In the genomic region with DNA sequence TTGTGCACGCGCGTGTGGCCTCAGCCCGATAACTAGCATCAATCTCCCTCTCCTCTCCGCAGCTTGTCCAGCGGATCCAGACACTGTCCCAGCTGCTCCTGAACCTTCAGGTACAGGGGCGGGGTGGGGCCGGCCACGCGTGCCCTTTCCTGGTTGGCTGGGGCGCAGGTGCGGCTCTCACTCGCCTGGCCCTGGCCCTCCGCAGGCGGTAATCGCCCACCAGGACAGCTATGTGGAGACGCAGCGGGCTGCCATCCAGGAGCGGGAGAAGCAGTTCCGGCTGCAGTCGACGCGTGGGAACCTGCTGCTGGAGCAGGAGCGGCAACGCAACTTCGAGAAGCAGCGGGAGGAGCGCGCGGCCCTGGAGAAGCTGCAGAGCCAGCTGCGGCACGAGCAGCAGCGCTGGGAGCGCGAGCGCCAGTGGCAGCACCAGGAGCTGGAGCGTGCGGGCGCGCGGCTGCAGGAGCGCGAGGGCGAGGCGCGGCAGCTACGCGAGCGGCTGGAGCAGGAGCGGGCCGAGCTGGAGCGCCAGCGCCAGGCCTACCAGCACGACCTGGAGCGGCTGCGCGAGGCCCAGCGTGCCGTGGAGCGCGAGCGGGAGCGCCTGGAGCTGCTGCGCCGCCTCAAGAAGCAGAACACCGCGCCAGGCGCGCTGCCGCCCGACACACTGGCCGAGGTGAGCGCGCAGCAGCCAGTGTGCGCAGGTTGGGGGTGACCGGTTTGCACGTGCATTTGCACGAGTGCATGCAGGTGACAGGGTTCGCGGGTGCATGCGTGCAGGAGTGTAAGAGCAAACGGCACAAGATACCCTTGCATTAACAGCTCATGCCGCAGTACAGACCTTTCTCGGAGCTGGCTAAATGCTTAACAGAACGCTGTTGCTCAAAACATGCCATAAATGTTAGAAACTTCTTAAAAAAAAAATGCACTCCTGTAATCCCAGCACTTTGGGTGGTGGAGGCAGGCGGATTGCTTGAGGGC, we compare ENCODE assay signal across 21 cellular contexts.
"Had no signal": no experiment of that assay in that cellular context is flagged by ENCODE, and none has a peak within 500 bp of the region (broad histone marks: within the 10 kb centered on the region; RNA-seq: fewer than 3 reads in every experiment).

No MANE protein-coding gene starts in this region.

- H3K27me3 ChIP-seq: MG63, SJSA1 had no signal

- DNase-seq: IMR-90, MG63, NCI-H1092 treated with DMSO at 0.1 percent for 48 hours, NCI-H1436, NCI-H187, NCI-H2029, NCI-H2081 treated with DMSO at 0.1 percent for 48 hours, NCI-H2171, NCI-H226, NCI-H446, NCI-H510A, NCI-H524 treated with DMSO at 0.1 percent for 48 hours, NCI-H69, NCI-H774, Right ventricle myocardium superior, RPMI8226, SIG-M5 had no signal

- H3K4me1 ChIP-seq: SJSA1 had no signal

- H3K4me3 ChIP-seq: MG63, SJSA1, SK-N-MC had no signal

- H3K9me3 ChIP-seq: MG63, SJSA1 had no signal

- H3K27ac ChIP-seq: HL-60, SJSA1, SK-N-MC had no signal

- FAIRE-seq: RCC 7860 had no signal
